1 cellular context compared by ENCODE assay signal in genomic region chr10:94362360-94363250, GRCh38.
TF ChIP-seq lines count a peak whose summit lies in the region.

A gene with protein sequence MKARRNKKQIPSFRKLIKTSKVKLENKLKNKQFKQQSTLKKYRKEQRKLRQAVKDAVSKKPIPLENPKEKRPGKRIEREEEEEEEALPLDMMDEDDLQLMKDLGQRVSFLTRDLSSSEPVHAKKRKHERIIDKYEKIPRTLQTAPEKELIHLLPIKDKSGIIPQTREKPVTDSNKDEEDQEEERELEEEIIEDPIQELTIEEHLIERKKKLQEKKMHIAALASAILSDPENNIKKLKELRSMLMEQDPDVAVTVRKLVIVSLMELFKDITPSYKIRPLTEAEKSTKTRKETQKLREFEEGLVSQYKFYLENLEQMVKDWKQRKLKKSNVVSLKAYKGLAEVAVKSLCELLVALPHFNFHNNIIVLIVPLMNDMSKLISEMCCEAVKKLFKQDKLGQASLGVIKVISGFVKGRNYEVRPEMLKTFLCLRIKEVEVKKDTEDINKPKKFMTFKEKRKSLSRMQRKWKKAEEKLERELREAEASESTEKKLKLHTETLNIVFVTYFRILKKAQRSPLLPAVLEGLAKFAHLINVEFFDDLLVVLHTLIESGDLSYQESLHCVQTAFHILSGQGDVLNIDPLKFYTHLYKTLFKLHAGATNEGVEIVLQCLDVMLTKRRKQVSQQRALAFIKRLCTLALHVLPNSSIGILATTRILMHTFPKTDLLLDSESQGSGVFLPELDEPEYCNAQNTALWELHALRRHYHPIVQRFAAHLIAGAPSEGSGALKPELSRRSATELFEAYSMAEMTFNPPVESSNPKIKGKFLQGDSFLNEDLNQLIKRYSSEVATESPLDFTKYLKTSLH (minus strand): TSS chr10:94362939. CDS start chr10:94362838, 101 bp downstream.

TF ChIP-seq in liver, 16 proteins besides CTCF, POLR2A, EP300 and RAD21 (continued from another document):
- TF ChIP-seq HNF4A (conservative IDR thresholded peaks at IDR 0.05) = peak; percentile 47 to 53
- TF ChIP-seq HNF4G (IDR thresholded peaks at IDR 0.05) = no peak
- peak; percentile 31 for TF ChIP-seq SP1 (IDR thresholded peaks at IDR 0.05)
- no peak for TF ChIP-seq EGR1 (IDR thresholded peaks at IDR 0.05; ENCODE audit: low read depth in 2 of 2)
